6 cellular contexts compared by ENCODE assay signal in the genomic region with DNA sequence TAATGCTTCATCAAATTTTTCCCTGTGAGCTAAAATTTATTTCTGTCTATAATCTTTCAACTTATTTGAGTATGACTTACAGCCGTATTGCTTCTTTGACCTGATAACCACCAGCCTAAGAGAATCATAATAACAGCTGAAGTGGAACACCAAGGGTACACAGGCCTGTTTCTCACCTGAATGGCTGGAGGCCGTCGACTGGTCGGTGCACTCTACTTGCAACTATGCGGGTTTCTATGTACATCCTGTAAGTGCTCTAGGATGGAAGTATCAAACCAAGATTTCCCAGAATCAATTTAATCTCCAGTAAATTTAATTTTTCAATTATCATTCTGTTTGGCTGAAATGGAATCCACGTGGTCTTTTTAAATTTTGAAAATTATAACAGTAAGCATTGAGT.
"Had no signal": no experiment of that assay in that cellular context is flagged by ENCODE, and none has a peak within 500 bp of the region (broad histone marks: within the 10 kb centered on the region; RNA-seq: fewer than 3 reads in every experiment).

No MANE protein-coding gene starts in this region.

- DNase-seq: GM23248, GOT3, H7, H9, HCEC 1CT, HFFc6 had no signal
